31 cellular contexts compared by ENCODE assay signal in genomic region chr1:212975607-212975918, GRCh38. TPM values are rescaled to one million over a fixed set of nuclear protein-coding genes. Genes with fewer than 3 reads are reported as not detected.
DNase-seq lines count a peak whose midpoint lies in the region; ATAC-seq and TF ChIP-seq lines count a peak whose summit lies in the region.
"Had no signal": no experiment of that assay in that cellular context is flagged by ENCODE, and none has a peak within 500 bp of the region (broad histone marks: within the 10 kb centered on the region; RNA-seq: fewer than 3 reads in every experiment).

No MANE protein-coding gene starts in this region.

- CTCF ChIA-PET in BJ (lab: Yijun Ruan, JAX): interaction anchor here (1.4 kb wide), 1 partner anchor 8 kb away, joined by 4 read pairs; no protein-coding TSS in a partner anchor

- WGBS in mesendoderm (ENCODE audit: extremely low coverage, insufficient coverage, low lambda C conversion rate): no CpG with 5 or more reads among the region's 1 CpG

- peak overlapping the region; percentile 12; the same call in 1 of the 2 replicates for H3K27ac Mint-ChIP-seq in HFFc6
- H3K27ac Mint-ChIP-seq: activated CD8-positive, alpha-beta T cell treated with anti-CD3 and anti-CD28 coated beads, Interleukin-2, amount 10 ng/mL, durations not matched to agents 7 days and 5 days; activated naive CD8-positive, alpha-beta T cell; T-helper 1 cell treated with Interleukin-12 subunit alpha and Interleukin-12 subunit beta and Interleukin-4 antibody, amounts not matched to agents 30 μg/mL and 1 μg/mL, for 36 hours had no signal

- peaks cover 58% of the 10 kb centered on the region for H3K27me3 Mint-ChIP-seq in HFFc6 (ENCODE audit: insufficient read depth)

- no peaks in the 10 kb centered on the region for H3K27me3 ChIP-seq in BJ (ENCODE audit: control insufficient read depth, insufficient read depth, low read length)
- no peaks in the 10 kb centered on the region for H3K27me3 ChIP-seq in mesendoderm (ENCODE audit: insufficient read depth, low read length, poor library complexity)
- H3K27me3 ChIP-seq: breast epithelium, pancreas had no signal

- H3K4me1 Mint-ChIP-seq in HFFc6 (ENCODE audit: low read depth): peaks cover 20% of the 10 kb centered on the region

- no peak overlapping the region for H3K9ac ChIP-seq in mesendoderm (ENCODE audit: low read length)

- no peaks in the 10 kb centered on the region for H3K9me3 Mint-ChIP-seq in HFFc6
- H3K9me3 Mint-ChIP-seq: T-helper 1 cell treated with Interleukin-12 subunit alpha and Interleukin-12 subunit beta and Interleukin-4 antibody, amounts not matched to agents 30 μg/mL and 1 μg/mL, for 36 hours had no signal

- no peak overlapping the region for H3K4me2 ChIP-seq in mesendoderm (ENCODE audit: low read length)

- no peak overlapping the region for H2BK120ac ChIP-seq in mesendoderm (ENCODE audit: low read depth, low read length)

- no peak overlapping the region for H4K8ac ChIP-seq in mesendoderm (ENCODE audit: low read depth, low read length)

- no peak overlapping the region for H4K5ac ChIP-seq in mesendoderm (ENCODE audit: low read length)

- H3K4me3 Mint-ChIP-seq in HFFc6: no peak overlapping the region
- H3K4me3 Mint-ChIP-seq: activated CD8-positive, alpha-beta T cell treated with anti-CD3 and anti-CD28 coated beads, Interleukin-2, amount 10 ng/mL, durations not matched to agents 7 days and 5 days; activated naive CD8-positive, alpha-beta T cell; T-helper 1 cell treated with Interleukin-12 subunit alpha and Interleukin-12 subunit beta and Interleukin-4 antibody, amounts not matched to agents 30 μg/mL and 1 μg/mL, for 36 hours had no signal

- H2AK5ac ChIP-seq in mesendoderm (ENCODE audit: low read length): no peak overlapping the region

- no peaks in the 10 kb centered on the region for H3K79me1 ChIP-seq in mesendoderm (ENCODE audit: low read length)

- POLR2A ChIA-PET in BJ (lab: Charles Lee): no interaction called here

- no peak for ATAC-seq in GM21526 (IDR thresholded peaks at IDR 0.05; ENCODE audit: low FRiP score, unreplicated experiment)
- ATAC-seq: activated CD8-positive, alpha-beta T cell treated with anti-CD3 and anti-CD28 coated beads, Interleukin-2, amount 10 ng/mL, durations not matched to agents 7 days and 5 days; GM12878; Panc1; pancreas; SK-N-SH treated with all-trans-retinoic acid at 6 μM for 48 hours had no signal

- in situ Hi-C loops in GM13976 (cut with MboI; ENCODE audit: low sequenced_read_pairs, unreplicated experiment): loop anchor here (25.0 kb wide), 2 partner anchors 313 to 513 kb away; no protein-coding TSS in a partner anchor

- no peak overlapping the region for H3K18ac ChIP-seq in mesendoderm (ENCODE audit: low read length)

- H3K79me2 ChIP-seq in mesendoderm (ENCODE audit: control insufficient read depth, insufficient read depth, low read length): no peaks in the 10 kb centered on the region

- no peaks in the 10 kb centered on the region for H3K36me3 ChIP-seq in BJ (ENCODE audit: control insufficient read depth, insufficient read depth, low read length)
- H3K36me3 ChIP-seq in mesendoderm (ENCODE audit: control insufficient read depth, insufficient read depth, low read length): peaks cover 13% of the 10 kb centered on the region
- H3K36me3 ChIP-seq: breast epithelium, pancreas, thoracic aorta had no signal

- no peaks in the 10 kb centered on the region for H3K4me1 ChIP-seq in mesendoderm (ENCODE audit: control insufficient read depth, low read depth, low read length)
- H3K4me1 ChIP-seq: breast epithelium, pancreas had no signal

- TF ChIP-seq CTCF in BJ (IDR thresholded peaks at IDR 0.05; ENCODE audit: insufficient read depth, low read depth, low read length): no peak
- no peak for TF ChIP-seq CTCF in HFFc6 (IDR thresholded peaks at IDR 0.05)
- no peak for TF ChIP-seq CTCF in coronary artery (IDR thresholded peaks at IDR 0.05)
- TF ChIP-seq CTCF in GM13976 (IDR thresholded peaks at IDR 0.05; ENCODE audit: borderline replicate concordance, control extremely low read depth, extremely low read depth, insufficient read depth, missing control alignments): no peak

- no peak overlapping the region for H3K23ac ChIP-seq in mesendoderm (ENCODE audit: low read length)

- no peak overlapping the region for H2BK5ac ChIP-seq in mesendoderm (ENCODE audit: low read length)

- H3K27ac ChIP-seq in coronary artery (no peak overlapping the region), mesendoderm (ENCODE audit: low read depth, low read length) (no peak overlapping the region)
- H3K27ac ChIP-seq: breast epithelium, C4-2B, pancreas, thoracic aorta had no signal

- no peaks in the 10 kb centered on the region for H3K36me3 Mint-ChIP-seq in HFFc6 (ENCODE audit: low read depth)
- H3K36me3 Mint-ChIP-seq: activated naive CD8-positive, alpha-beta T cell had no signal

- no peak overlapping the region for H3K4me3 ChIP-seq in BJ (ENCODE audit: low read depth, low read length)
- H3K4me3 ChIP-seq in coronary artery: no peak overlapping the region
- H3K4me3 ChIP-seq in mesendoderm (ENCODE audit: low read length): no peak overlapping the region
- H3K4me3 ChIP-seq: breast epithelium, GM12878, pancreas, thoracic aorta had no signal

- H3K4ac ChIP-seq in mesendoderm (ENCODE audit: low read depth, low read length): no peak overlapping the region

- no peak overlapping the region for H2BK15ac ChIP-seq in mesendoderm (replicated peaks; ENCODE audit: low read depth)

- peak; percentile 47 for DNase-seq in BJ (ENCODE audit: low read depth)
- peak; percentile 72 for DNase-seq in HFFc6
- peak; percentile 26 for DNase-seq in coronary artery (ENCODE audit: low spot score)
- DNase-seq in stromal cell of bone marrow (ENCODE audit: low read depth): peak; percentile 27
- DNase-seq in mesendoderm: no peak
- DNase-seq in GM13976 (ENCODE audit: low spot score): no peak
- DNase-seq: activated CD8-positive, alpha-beta T cell treated with anti-CD3 and anti-CD28 coated beads, Interleukin-2, amount 10 ng/mL, durations not matched to agents 7 days and 5 days; activated effector memory CD4-positive, alpha-beta T cell treated with Interleukin-2 at 50 U/mL for 16 hours; activated T-cell treated with anti-CD3 and anti-CD28 coated beads for 4 hours; anterior cingulate cortex; effector CD8-positive, alpha-beta T cell; glutamatergic neuron; KBM-7; NCI-H1092 treated with DMSO at 0.1 percent for 48 hours; NCI-H1930; NCI-H524; NK-92 treated with Interleukin-12 subunit alpha and Interleukin-12 subunit beta, amount 100 ng/mL, for 24 hours; pancreas; Right ventricle myocardium superior; small intestine; stimulated activated naive CD4-positive, alpha-beta T cell had no signal

- no peak overlapping the region for H3K56ac ChIP-seq in mesendoderm (ENCODE audit: low read length)

RNA-seq across cellular contexts. Expression of gene VASH2, which starts 25.2 kb away (rescaled TPM):
- 0.04 and 0.12 TPM in 2 replicates for polyA plus RNA-seq in BJ (2011; rRNA removed)
- polyA minus RNA-seq in BJ (2011; rRNA and poly(A)+ RNA removed): 0.05 TPM in 1 of 2 replicates, not detected in the other
- under 1 TPM in 1 of 6 experiments, not detected in 5; 0.10 TPM for total RNA-seq in HFFc6 (2021; fragmentation: NEBNext Ultra II Directional; extraction: Animal tissue kit (Norgen Biotek cat#: 25700))
- polyA plus RNA-seq in mesendoderm (2013, experiment 1 of 2): 86.1 TPM
- polyA plus RNA-seq in mesendoderm (2013, experiment 2 of 2): 89.3 TPM
- total RNA-seq: MCF 10A had no signal

RNA-seq across cellular contexts. Expression of gene ANGEL2, which starts 40.1 kb away (rescaled TPM):
- 13.3 and 23.2 TPM in 2 replicates for polyA plus RNA-seq in BJ (2011; rRNA removed)
- 13.0 and 14.4 TPM in 2 replicates for polyA minus RNA-seq in BJ (2011; rRNA and poly(A)+ RNA removed)
- 10 to 100 TPM; 21.0 to 27.2 (median 24.4) TPM for total RNA-seq in HFFc6 (2021; fragmentation: NEBNext Ultra II Directional; extraction: Animal tissue kit (Norgen Biotek cat#: 25700))
- 20.8 TPM for polyA plus RNA-seq in mesendoderm (2013, experiment 1 of 2)
- polyA plus RNA-seq in mesendoderm (2013, experiment 2 of 2): 20.1 TPM

Comparison
In these comparisons a context has a peak if more than half of its experiments do, and no peak if none do; other contexts are left out.
1. DNase-seq: peak in BJ (single experiment), HFFc6 (single experiment), coronary artery (single experiment) and stromal cell of bone marrow (single experiment); none in mesendoderm (single experiment) and GM13976 (single experiment).